Comparison of ENCODE assay signal across 8 cellular contexts in the genomic region with DNA sequence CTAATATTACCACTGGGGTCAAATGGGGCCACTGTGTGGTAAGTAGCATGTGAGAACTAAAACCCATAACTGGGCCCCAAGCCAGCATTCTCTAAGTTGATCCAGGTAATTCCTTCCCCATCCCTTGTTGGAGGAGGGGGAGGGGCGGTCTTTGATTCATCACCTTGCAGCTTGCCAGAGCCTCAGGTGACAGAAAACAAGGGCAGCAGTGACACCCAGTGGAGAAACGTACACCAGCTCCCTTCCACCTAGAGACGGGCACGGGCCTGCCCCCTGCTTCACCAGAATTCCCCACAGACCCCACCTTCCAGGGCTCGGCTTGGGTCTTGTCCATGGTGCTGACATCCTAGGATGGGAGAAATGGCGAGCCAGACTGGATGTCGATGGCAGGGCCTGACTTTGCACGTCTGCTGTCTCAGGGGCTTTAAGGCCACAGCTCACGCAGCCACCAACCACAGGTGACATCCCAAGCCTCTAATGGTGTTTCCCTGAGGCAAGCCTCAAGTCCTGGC.
DNase-seq lines count a peak whose midpoint lies in the region; ATAC-seq and TF ChIP-seq lines count a peak whose summit lies in the region.

No MANE protein-coding gene starts in this region.

- H3K27ac Mint-ChIP-seq in stimulated activated memory B cell treated with anti-CD40 and anti-IgM and Interleukin-4, amounts not matched to agents 10 μg/mL and 1 μg/mL and 100 μg/mL, for 72 hours, result no peak overlapping the region

- intact Hi-C loops in left colon (cut with DNase I, micrococcal nuclease), result no loop called here

- H4K20me1 ChIP-seq in BLaER1 treated with 17β-estradiol and CSF1 and Interleukin-3, amounts not matched to agents 10 nM and 100 nM, result no peaks in the 10 kb centered on the region; a peak in 2 of 22 replicates
- H4K20me1 ChIP-seq in Karpas-422 (ENCODE audit: insufficient read depth, low read depth, low read length), result no peaks in the 10 kb centered on the region

- in situ Hi-C loops in brain microvascular endothelial cell (cut with HindIII; ENCODE audit: low pct_ligation_motif_present, low sequenced_read_pairs), result no loop called here

- no peaks in the 10 kb centered on the region for H3K79me2 ChIP-seq in Karpas-422 (ENCODE audit: low read length)

- H3K9me3 Mint-ChIP-seq in stimulated activated memory B cell treated with anti-CD40 and anti-IgM and Interleukin-4, amounts not matched to agents 10 μg/mL and 1 μg/mL and 100 μg/mL, for 72 hours, result peaks cover 8% of the 10 kb centered on the region

- H3K36me3 ChIP-seq in BLaER1 treated with 17β-estradiol and CSF1 and Interleukin-3, amounts not matched to agents 10 nM and 100 nM, result peaks cover 0 to 3% (median 0%) of the 10 kb centered on the region in 11 experiments; a peak in 1 of 22 replicates
- no peaks in the 10 kb centered on the region for H3K36me3 ChIP-seq in Karpas-422 (ENCODE audit: insufficient read depth, low read length)
- H3K36me3 ChIP-seq in brain microvascular endothelial cell (replicated peaks), result no peaks in the 10 kb centered on the region

- no peak overlapping the region for H3K4me3 Mint-ChIP-seq in stimulated activated memory B cell treated with anti-CD40 and anti-IgM and Interleukin-4, amounts not matched to agents 10 μg/mL and 1 μg/mL and 100 μg/mL, for 72 hours

- peak; percentile 97 for ATAC-seq in left colon
- peak; percentile 75 for ATAC-seq in stimulated activated memory B cell treated with anti-CD40 and anti-IgM and Interleukin-4, amounts not matched to agents 10 μg/mL and 1 μg/mL and 100 μg/mL, for 72 hours
- no peak for ATAC-seq in HG03039 (IDR thresholded peaks at IDR 0.05; ENCODE audit: unreplicated experiment)

- H3K27ac ChIP-seq in BLaER1 treated with 17β-estradiol and CSF1 and Interleukin-3, amounts not matched to agents 10 nM and 100 nM, result no peak overlapping the region
- H3K27ac ChIP-seq in Karpas-422 (ENCODE audit: low read length) (no peak overlapping the region), brain microvascular endothelial cell (no peak overlapping the region)

- H3K4me2 ChIP-seq in BLaER1 treated with 17β-estradiol and CSF1 and Interleukin-3, amounts not matched to agents 10 nM and 100 nM, result peak overlapping the region in 10 of 11 experiments; percentile 14 to 76 (median 64); a peak in 16 of 22 replicates
- no peak overlapping the region for H3K4me2 ChIP-seq in Karpas-422 (ENCODE audit: low read depth, low read length, poor library complexity, severe bottlenecking)

- no peaks in the 10 kb centered on the region for H3K27me3 Mint-ChIP-seq in stimulated activated memory B cell treated with anti-CD40 and anti-IgM and Interleukin-4, amounts not matched to agents 10 μg/mL and 1 μg/mL and 100 μg/mL, for 72 hours

- no peak overlapping the region for H3K4me3 ChIP-seq in BLaER1 treated with 17β-estradiol and CSF1 and Interleukin-3, amounts not matched to agents 10 nM and 100 nM
- no peak overlapping the region for H3K4me3 ChIP-seq in Karpas-422 (ENCODE audit: low read length)
- no peak overlapping the region for H3K4me3 ChIP-seq in brain microvascular endothelial cell (ENCODE audit: low read depth, low read length)

- TF ChIP-seq CTCF in brain microvascular endothelial cell (IDR thresholded peaks at IDR 0.05; ENCODE audit: low read depth, low read length, missing control alignments), result peak; percentile 71

- peaks cover 0 to 21% (median 15%) of the 10 kb centered on the region in 10 experiments; a peak in 16 of 20 replicates for H3K4me1 ChIP-seq in BLaER1 treated with 17β-estradiol and CSF1 and Interleukin-3, amounts not matched to agents 10 nM and 100 nM
- peaks cover 8% of the 10 kb centered on the region for H3K4me1 ChIP-seq in Karpas-422 (ENCODE audit: low read length)

- H3K9ac ChIP-seq in BLaER1 treated with 17β-estradiol and CSF1 and Interleukin-3, amounts not matched to agents 10 nM and 100 nM, result no peak overlapping the region
- no peak overlapping the region for H3K9ac ChIP-seq in Karpas-422 (ENCODE audit: low read length)

- no peak overlapping the region for H2AFZ ChIP-seq in Karpas-422 (ENCODE audit: low read length)

- H3K9me2 ChIP-seq in Karpas-422 (replicated peaks; ENCODE audit: insufficient read depth, low read length), result no peaks in the 10 kb centered on the region

- peaks cover 10 to 27% (median 21%) of the 10 kb centered on the region in 11 experiments; a peak in 20 of 22 replicates for H3K9me3 ChIP-seq in BLaER1 treated with 17β-estradiol and CSF1 and Interleukin-3, amounts not matched to agents 10 nM and 100 nM (replicated peaks in 1 of 11)
- no peaks in the 10 kb centered on the region for H3K9me3 ChIP-seq in Karpas-422 (ENCODE audit: low read length)

- H3K27me3 ChIP-seq in BLaER1 treated with 17β-estradiol and CSF1 and Interleukin-3, amounts not matched to agents 10 nM and 100 nM, result no peaks in the 10 kb centered on the region
- H3K27me3 ChIP-seq in Karpas-422 (ENCODE audit: low read length) (no peaks in the 10 kb centered on the region), brain microvascular endothelial cell (replicated peaks) (no peaks in the 10 kb centered on the region)

- DNase-seq in GM19240 (ENCODE audit: insufficient read length, low spot score) (peak; percentile 33), Karpas-422 (peak; percentile 85), brain microvascular endothelial cell (peak; percentile 22), left colon (peak; percentile 67 to 79)

- H3K36me3 Mint-ChIP-seq in stimulated activated memory B cell treated with anti-CD40 and anti-IgM and Interleukin-4, amounts not matched to agents 10 μg/mL and 1 μg/mL and 100 μg/mL, for 72 hours, result no peaks in the 10 kb centered on the region

- H3K4me1 Mint-ChIP-seq in stimulated activated memory B cell treated with anti-CD40 and anti-IgM and Interleukin-4, amounts not matched to agents 10 μg/mL and 1 μg/mL and 100 μg/mL, for 72 hours, result no peaks in the 10 kb centered on the region

TF ChIP-seq in PFSK-1, 5 proteins besides CTCF, POLR2A, EP300 and RAD21:
- TF ChIP-seq, protein P1, sequence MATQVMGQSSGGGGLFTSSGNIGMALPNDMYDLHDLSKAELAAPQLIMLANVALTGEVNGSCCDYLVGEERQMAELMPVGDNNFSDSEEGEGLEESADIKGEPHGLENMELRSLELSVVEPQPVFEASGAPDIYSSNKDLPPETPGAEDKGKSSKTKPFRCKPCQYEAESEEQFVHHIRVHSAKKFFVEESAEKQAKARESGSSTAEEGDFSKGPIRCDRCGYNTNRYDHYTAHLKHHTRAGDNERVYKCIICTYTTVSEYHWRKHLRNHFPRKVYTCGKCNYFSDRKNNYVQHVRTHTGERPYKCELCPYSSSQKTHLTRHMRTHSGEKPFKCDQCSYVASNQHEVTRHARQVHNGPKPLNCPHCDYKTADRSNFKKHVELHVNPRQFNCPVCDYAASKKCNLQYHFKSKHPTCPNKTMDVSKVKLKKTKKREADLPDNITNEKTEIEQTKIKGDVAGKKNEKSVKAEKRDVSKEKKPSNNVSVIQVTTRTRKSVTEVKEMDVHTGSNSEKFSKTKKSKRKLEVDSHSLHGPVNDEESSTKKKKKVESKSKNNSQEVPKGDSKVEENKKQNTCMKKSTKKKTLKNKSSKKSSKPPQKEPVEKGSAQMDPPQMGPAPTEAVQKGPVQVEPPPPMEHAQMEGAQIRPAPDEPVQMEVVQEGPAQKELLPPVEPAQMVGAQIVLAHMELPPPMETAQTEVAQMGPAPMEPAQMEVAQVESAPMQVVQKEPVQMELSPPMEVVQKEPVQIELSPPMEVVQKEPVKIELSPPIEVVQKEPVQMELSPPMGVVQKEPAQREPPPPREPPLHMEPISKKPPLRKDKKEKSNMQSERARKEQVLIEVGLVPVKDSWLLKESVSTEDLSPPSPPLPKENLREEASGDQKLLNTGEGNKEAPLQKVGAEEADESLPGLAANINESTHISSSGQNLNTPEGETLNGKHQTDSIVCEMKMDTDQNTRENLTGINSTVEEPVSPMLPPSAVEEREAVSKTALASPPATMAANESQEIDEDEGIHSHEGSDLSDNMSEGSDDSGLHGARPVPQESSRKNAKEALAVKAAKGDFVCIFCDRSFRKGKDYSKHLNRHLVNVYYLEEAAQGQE (IDR thresholded peaks at IDR 0.05; ENCODE audit: insufficient read depth in 1 of 2, low read depth in 2 of 2, low read length in 2 of 2), result peak; percentile 90 to 95
- TF ChIP-seq SIN3A (IDR thresholded peaks at IDR 0.05; ENCODE audit: borderline replicate concordance, insufficient read depth, low read length) (no peak), TAF1 (IDR thresholded peaks at IDR 0.05; ENCODE audit: borderline replicate concordance, insufficient read depth, low read length) (no peak), POLR2AphosphoS5 (IDR thresholded peaks at IDR 0.05; ENCODE audit: low read depth, low read length) (no peak), FOXP2 (optimal IDR thresholded peaks at IDR 0.05; ENCODE audit: borderline replicate concordance, extremely low read depth, extremely low read length, insufficient read depth) (no peak)

Comparison
In these comparisons a context has a peak if more than half of its experiments do, and no peak if none do; other contexts are left out.
1. DNase-seq: peak in every context shown above with its lines; median percentile 85 in Karpas-422; 73 in left colon; 33 in GM19240; 22 in brain microvascular endothelial cell.